ENCODE assay signal across 11 cellular contexts in the genomic region with DNA sequence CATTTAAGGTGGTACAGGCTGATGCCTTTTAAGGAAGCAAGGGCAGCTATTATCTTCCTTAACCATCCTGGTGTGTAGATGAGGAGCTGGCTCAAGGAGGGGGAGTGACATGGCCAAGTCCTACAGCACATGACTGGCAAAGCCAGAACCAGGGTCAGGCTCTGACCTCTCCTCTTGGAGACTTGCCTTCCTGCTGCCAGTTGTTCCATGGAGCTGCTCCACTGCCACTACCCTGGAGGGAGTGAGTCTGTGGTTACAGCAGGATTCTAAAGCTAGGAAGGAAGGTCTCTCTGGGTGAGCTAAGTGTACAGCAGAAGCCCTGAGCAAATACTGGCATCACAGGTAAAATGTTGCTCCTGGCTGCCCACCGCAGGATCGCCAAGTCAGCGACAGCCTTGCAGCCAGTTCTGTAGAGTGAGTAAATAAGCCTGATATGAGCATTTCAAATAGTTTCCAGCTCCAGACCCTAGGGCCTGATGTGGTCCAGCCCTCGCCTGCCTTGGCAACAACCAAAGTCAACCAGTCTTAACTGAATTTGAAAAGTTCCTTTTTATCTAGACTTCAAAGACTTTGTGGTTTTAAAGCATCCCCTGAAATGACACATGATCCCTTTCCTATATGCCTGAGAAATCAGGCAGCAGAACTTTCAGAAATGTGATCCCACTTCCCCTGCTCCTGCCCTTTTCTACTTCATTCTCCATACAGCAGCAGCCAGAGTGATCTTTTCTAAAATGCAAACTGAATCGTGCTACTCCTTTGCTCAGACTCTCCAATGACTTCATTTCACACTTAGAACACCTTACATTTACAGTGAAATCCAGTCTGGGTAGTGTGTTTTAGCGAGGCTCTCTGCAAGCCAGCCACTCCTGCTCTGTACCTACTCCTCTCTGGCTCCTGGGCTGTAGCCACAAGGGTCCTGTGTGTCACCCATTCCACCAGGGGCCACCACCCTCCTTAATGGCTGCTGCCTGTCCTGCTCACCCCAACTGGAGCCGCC.
A peak's percentile ranks its signal among the peaks of the same experiment; 100 is the strongest.
DNase-seq lines count a peak whose midpoint lies in the region; ATAC-seq and TF ChIP-seq lines count a peak whose summit lies in the region.
"Had no signal": no experiment of that assay in that cellular context is flagged by ENCODE, and none has a peak within 500 bp of the region (broad histone marks: within the 10 kb centered on the region; RNA-seq: fewer than 3 reads in every experiment).

No MANE protein-coding gene starts in this region.

- intact Hi-C loops in sciatic nerve (cut with DNase I) = no loop called here

- TF ChIP-seq CTCF in HFF-Myc (IDR thresholded peaks at IDR 0.05; ENCODE audit: low read depth, low read length, missing control alignments) (no peak), choroid plexus epithelial cell (conservative IDR thresholded peaks at IDR 0.05; ENCODE audit: low read depth, low read length) (no peak)

- ATAC-seq in HG02763 (IDR thresholded peaks at IDR 0.05; ENCODE audit: unreplicated experiment) (no peak), sciatic nerve (no peak)

- DNase-seq in HFF-Myc (ENCODE audit: extremely low read depth, low read depth) (peak; percentile 51), NCI-H2196 treated with DMSO at 0.1 percent for 48 hours (lab: John Stamatoyannopoulos, UW; ENCODE audit: unreplicated experiment) (peak; percentile 40), choroid plexus epithelial cell (ENCODE audit: low read depth) (peak; percentile 85), renal cortical epithelial cell (ENCODE audit: low read depth) (peak; percentile 40), caudate nucleus (lab: John Stamatoyannopoulos, UW) (no peak), sciatic nerve (ENCODE audit: low spot score) (no peak)
- no peak for DNase-seq in stimulated activated CD4-positive, alpha-beta T cell treated with anti-CD3 and anti-CD28 coated beads, Interleukin-2, amount 100 ng/mL, for 48 hours
- DNase-seq: activated CD4-positive, alpha-beta T cell treated with anti-CD3 and anti-CD28 coated beads, Interleukin-2, amount 10 ng/mL, durations not matched to agents 7 days and 5 days; GM23248; right lobe of liver had no signal

- H3K27ac ChIP-seq in caudate nucleus (ENCODE audit: low read depth, low read length) = no peak overlapping the region
- H3K27ac ChIP-seq: GM23248, right lobe of liver had no signal

- no peak overlapping the region for H3K4me3 ChIP-seq in HFF-Myc (replicated peaks; ENCODE audit: low read depth, low read length)
- H3K4me3 ChIP-seq in choroid plexus epithelial cell (ENCODE audit: low read depth, low read length) = no peak overlapping the region
- H3K4me3 ChIP-seq: GM23248, right lobe of liver had no signal

Comparison
In these comparisons a context has a peak if more than half of its experiments do, and no peak if none do; other contexts are left out.
1. DNase-seq: peak in HFF-Myc (single experiment), NCI-H2196 treated with DMSO at 0.1 percent for 48 hours (single experiment), choroid plexus epithelial cell (single experiment) and renal cortical epithelial cell (single experiment); none in stimulated activated CD4-positive, alpha-beta T cell treated with anti-CD3 and anti-CD28 coated beads, Interleukin-2, amount 100 ng/mL, for 48 hours (0 of 2), caudate nucleus (0 of 61) and sciatic nerve (single experiment).